In genomic region chr13:99218126-99218525, GRCh38 we compare ENCODE assay signal across 12 cellular contexts. TPM values are rescaled to one million over a fixed set of nuclear protein-coding genes. Genes with fewer than 3 reads are reported as not detected.
A peak's percentile ranks its signal among the peaks of the same experiment; 100 is the strongest.
DNase-seq lines count a peak whose midpoint lies in the region; ATAC-seq and TF ChIP-seq lines count a peak whose summit lies in the region.
"Had no signal": no experiment of that assay in that cellular context is flagged by ENCODE, and none has a peak within 500 bp of the region (broad histone marks: within the 10 kb centered on the region; RNA-seq: fewer than 3 reads in every experiment).

No MANE protein-coding gene starts in this region.

- peaks cover 13% of the 10 kb centered on the region for H3K36me3 ChIP-seq in KOPT-K1 (ENCODE audit: insufficient read depth, low read length)

- H3K36me3 Mint-ChIP-seq in CD4-positive, alpha-beta T cell (ENCODE audit: low read depth): peaks cover 26% of the 10 kb centered on the region
- H3K36me3 Mint-ChIP-seq in chondrocyte (ENCODE audit: low read depth) (peaks cover 7% of the 10 kb centered on the region), natural killer cell (no peaks in the 10 kb centered on the region)

- H3K9me3 Mint-ChIP-seq in CD4-positive, alpha-beta T cell: no peaks in the 10 kb centered on the region
- peaks cover 2% of the 10 kb centered on the region for H3K9me3 Mint-ChIP-seq in chondrocyte (ENCODE audit: low read depth)
- no peaks in the 10 kb centered on the region for H3K9me3 Mint-ChIP-seq in natural killer cell

- CTCF ChIA-PET in CD4-positive, alpha-beta T cell (lab: Charles Lee): interaction anchor here (1.1 to 2.1 kb wide), 9 partner anchors 13 to 283 kb away, joined by 3 to 15 read pairs (median 6); partner anchors contain the start of genes TM9SF2 and UBAC2

- no peaks in the 10 kb centered on the region for H3K9me3 ChIP-seq in CD4-positive, alpha-beta T cell (ENCODE audit: control insufficient read depth, low read length)
- H3K9me3 ChIP-seq in KOPT-K1 (ENCODE audit: insufficient read depth, low read length, poor library complexity, severe bottlenecking): peaks cover 6% of the 10 kb centered on the region
- H3K9me3 ChIP-seq: mucosa of descending colon had no signal

- intact Hi-C loops in CD4-positive, alpha-beta T cell (cut with DNase I, micrococcal nuclease): loop anchor here in 1 of 2 experiments (5.0 kb wide), 3 partner anchors 139 to 221 kb away; no protein-coding TSS in a partner anchor
- intact Hi-C loops in natural killer cell (cut with micrococcal nuclease): loop anchor here (2.0 to 5.0 kb wide), 2 partner anchors 139 to 214 kb away; no protein-coding TSS in a partner anchor

- peaks cover 87% of the 10 kb centered on the region for H3K4me1 Mint-ChIP-seq in CD4-positive, alpha-beta T cell (ENCODE audit: low read depth)
- peaks cover 17% of the 10 kb centered on the region for H3K4me1 Mint-ChIP-seq in chondrocyte (ENCODE audit: low read depth)
- H3K4me1 Mint-ChIP-seq in natural killer cell: peaks cover 78 to 79% of the 10 kb centered on the region in 2 donors

- POLR2A ChIA-PET in CD4-positive, alpha-beta T cell (lab: Charles Lee): interaction anchor here (0.9 to 9.0 kb wide), 21 partner anchors 10 to 283 kb away, joined by 3 to 259 read pairs (median 5); partner anchors contain the start of genes GPR18, TM9SF2 and UBAC2

- H3K27me3 Mint-ChIP-seq in CD4-positive, alpha-beta T cell: no peaks in the 10 kb centered on the region
- H3K27me3 Mint-ChIP-seq in chondrocyte (ENCODE audit: low read depth) (no peaks in the 10 kb centered on the region), natural killer cell (ENCODE audit: low read depth in 2 of 2) (no peaks in the 10 kb centered on the region)

- H3K27ac ChIP-seq in CD4-positive, alpha-beta T cell (ENCODE audit: low read depth, low read length): peak overlapping the region; percentile 65
- peak overlapping the region; percentile 69 for H3K27ac ChIP-seq in KOPT-K1 (ENCODE audit: low read depth, low read length, poor library complexity, severe bottlenecking)

- H3K27me3 ChIP-seq in CD4-positive, alpha-beta T cell (ENCODE audit: control insufficient read depth, insufficient read depth, low read length): no peaks in the 10 kb centered on the region

- no peak for DNase-seq in CD4-positive, alpha-beta T cell
- DNase-seq in chondrocyte (ENCODE audit: low spot score) (no peak), natural killer cell (no peak), NCI-H187 (lab: John Stamatoyannopoulos, UW) (no peak), NCI-H2029 treated with DMSO at 0.1 percent for 48 hours (lab: John Stamatoyannopoulos, UW) (no peak)
- DNase-seq: mucosa of descending colon, MV-4-11, retina had no signal

- H3K27ac Mint-ChIP-seq in CD4-positive, alpha-beta T cell: peak overlapping the region; percentile 100
- H3K27ac Mint-ChIP-seq in chondrocyte (ENCODE audit: unreplicated experiment): peak overlapping the region; percentile 67
- peak overlapping the region; percentile 83 to 89 for H3K27ac Mint-ChIP-seq in natural killer cell

- ATAC-seq in CD4-positive, alpha-beta T cell (ENCODE audit: poor library complexity): no peak
- ATAC-seq in natural killer cell: no peak
- no peak for ATAC-seq in HG02870 (IDR thresholded peaks at IDR 0.05; ENCODE audit: unreplicated experiment)
- no peak for ATAC-seq in GM19351 (IDR thresholded peaks at IDR 0.05; ENCODE audit: unreplicated experiment)
- ATAC-seq: HCT116 had no signal

- no peak for TF ChIP-seq CTCF in CD4-positive, alpha-beta T cell (IDR thresholded peaks at IDR 0.05)
- no peak for TF ChIP-seq CTCF in chondrocyte (IDR thresholded peaks at IDR 0.05)
- no peak for TF ChIP-seq CTCF in natural killer cell (IDR thresholded peaks at IDR 0.05)

- H3K4me3 Mint-ChIP-seq in CD4-positive, alpha-beta T cell: peak overlapping the region; percentile 80
- H3K4me3 Mint-ChIP-seq in chondrocyte (ENCODE audit: unreplicated experiment) (no peak overlapping the region), natural killer cell (peak overlapping the region; percentile 86)

RNA-seq across cellular contexts. Expression of gene UBAC2, which starts 17.5 kb away (rescaled TPM):
- total RNA-seq in CD4-positive, alpha-beta T cell: 10 to 100 TPM; 59.8 to 67.4 TPM
- total RNA-seq in chondrocyte (70.8 to 76.0 TPM (median 74.9 TPM) in 3 replicates), natural killer cell (10 to 100 TPM; 50.6 to 59.1 (median 56.4) TPM)

RNA-seq across cellular contexts. Expression of gene GPR18, which starts 40.1 kb away (rescaled TPM):
- 10 to 100 TPM; 42.9 to 45.1 TPM for total RNA-seq in CD4-positive, alpha-beta T cell
- total RNA-seq in chondrocyte: not detected in 3 replicates
- total RNA-seq in natural killer cell: 10 to 100 TPM; 11.4 to 41.7 (median 25.5) TPM

Comparison
In these comparisons a context has a peak if more than half of its experiments do, and no peak if none do; other contexts are left out.
1. RNA of gene GPR18, which starts 40.1 kb away (total RNA-seq): 42.9 to 45.1 TPM in CD4-positive, alpha-beta T cell and 11.4 to 41.7 TPM in natural killer cell; not detected in chondrocyte; every median in the first group is over 10 times any median in the second.
2. Peak in every context shown above with its lines, with median percentiles within 50 percentile points of each other: H3K27ac Mint-ChIP-seq.